Comparison of ENCODE assay signal across 27 cellular contexts in the genomic region with DNA sequence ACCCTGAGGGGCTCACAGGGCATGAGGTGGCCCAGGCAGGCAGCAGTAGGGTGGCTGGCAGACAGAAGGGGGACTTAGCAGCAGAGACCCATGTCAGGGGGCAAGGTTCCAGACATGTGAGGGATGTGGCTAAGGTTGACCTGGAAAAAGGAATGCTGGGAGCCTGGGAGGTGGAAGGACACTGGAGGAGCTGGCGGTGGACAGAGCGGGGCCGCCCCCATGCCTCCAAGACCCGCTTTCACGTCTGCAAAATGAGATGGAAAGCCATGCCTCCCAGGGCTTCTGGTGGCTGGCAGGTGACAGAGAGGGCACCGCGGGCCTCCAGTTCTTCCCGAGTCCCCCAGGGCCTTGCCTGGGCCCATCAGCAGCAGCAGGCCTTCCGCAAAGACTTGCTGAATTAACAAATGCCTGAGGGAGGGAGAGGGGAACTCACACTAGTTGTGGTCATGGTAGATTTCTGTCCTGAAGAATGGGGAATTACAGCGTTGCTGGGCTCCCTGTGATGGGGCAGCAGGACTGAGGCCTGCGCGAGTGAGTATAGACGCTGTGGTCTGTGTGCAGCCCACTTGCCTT. TPM values are rescaled to one million over a fixed set of nuclear protein-coding genes. Genes with fewer than 3 reads are reported as not detected.
"Had no signal": no experiment of that assay in that cellular context is flagged by ENCODE, and none has a peak within 500 bp of the region (broad histone marks: within the 10 kb centered on the region; RNA-seq: fewer than 3 reads in every experiment).

No MANE protein-coding gene starts in this region.

- H3K27ac ChIP-seq: colonic mucosa, esophagus squamous epithelium, gastrocnemius medialis, left ventricle myocardium inferior, neutrophil, pancreas, psoas muscle, right atrium auricular region, transverse colon had no signal

- H3K4me3 ChIP-seq: colonic mucosa, esophagus squamous epithelium, gastrocnemius medialis, left ventricle myocardium inferior, pancreas, psoas muscle, right atrium auricular region, transverse colon had no signal

- H3K4me3 Mint-ChIP-seq: activated CD4-positive, alpha-beta memory T cell treated with anti-CD3 and anti-CD28 coated beads, Interleukin-2, amount 10 ng/mL, durations not matched to agents 7 days and 5 days; activated CD4-positive, alpha-beta T cell treated with anti-CD3 and anti-CD28 coated beads, Interleukin-2, amount 10 ng/mL, durations not matched to agents 24 days and 14 days; activated naive CD4-positive, alpha-beta T cell treated with anti-CD3 and anti-CD28 coated beads, Interleukin-2, amount 10 ng/mL, durations not matched to agents 7 days and 5 days; brain; mesothelial cell of epicardium; naive thymus-derived CD8-positive, alpha-beta T cell; stimulated activated naive CD8-positive, alpha-beta T cell treated with anti-CD3 and anti-CD28 coated beads, Interleukin-15, Interleukin-2, amounts not matched to agents 100 ng/mL and 50 ng/mL, for 24 hours; T-helper 17 cell had no signal

- H3K9me3 ChIP-seq: colonic mucosa, esophagus squamous epithelium, gastrocnemius medialis, left ventricle myocardium inferior, neutrophil, pancreas, psoas muscle, right atrium auricular region, transverse colon had no signal

- DNase-seq: activated CD4-positive, alpha-beta memory T cell treated with anti-CD3 and anti-CD28 coated beads, Interleukin-2, amount 10 ng/mL, durations not matched to agents 7 days and 5 days; activated CD4-positive, alpha-beta T cell treated with anti-CD3 and anti-CD28 coated beads, Interleukin-2, amount 10 ng/mL, durations not matched to agents 24 days and 14 days; activated effector memory CD4-positive, alpha-beta T cell treated with anti-CD3 and anti-CD28 coated beads, Interleukin-2, amount 50 U/mL, for 16 hours; activated naive CD4-positive, alpha-beta T cell treated with anti-CD3 and anti-CD28 coated beads, Interleukin-2, amount 10 ng/mL, durations not matched to agents 7 days and 5 days; anterior cingulate cortex; central memory CD4-positive, alpha-beta T cell; colonic mucosa; esophagus squamous epithelium; gastrocnemius medialis; hippocampal formation; kidney glomerular epithelial cell; left ventricle myocardium inferior; naive thymus-derived CD8-positive, alpha-beta T cell; psoas muscle; stimulated activated CD4-positive, alpha-beta T cell treated with anti-CD3 and anti-CD28 coated beads, Interleukin-12 subunit alpha, Interleukin-12 subunit beta, amount 100 ng/mL, for 4 hours; stimulated activated CD4-positive, alpha-beta T cell treated with anti-CD3 and anti-CD28 coated beads, Interleukin-4, amount 100 ng/mL, for 4 hours; SW 1271; T-helper 17 cell; transverse colon had no signal

- H3K4me1 ChIP-seq: colonic mucosa, esophagus squamous epithelium, gastrocnemius medialis, left ventricle myocardium inferior, pancreas, psoas muscle, right atrium auricular region, transverse colon had no signal

- H3K9me3 Mint-ChIP-seq: activated CD4-positive, alpha-beta memory T cell treated with anti-CD3 and anti-CD28 coated beads, Interleukin-2, amount 10 ng/mL, durations not matched to agents 7 days and 5 days; activated CD4-positive, alpha-beta T cell treated with anti-CD3 and anti-CD28 coated beads, Interleukin-2, amount 10 ng/mL, durations not matched to agents 24 days and 14 days; activated naive CD4-positive, alpha-beta T cell treated with anti-CD3 and anti-CD28 coated beads, Interleukin-2, amount 10 ng/mL, durations not matched to agents 7 days and 5 days; mesothelial cell of epicardium; naive thymus-derived CD8-positive, alpha-beta T cell; stimulated activated naive CD8-positive, alpha-beta T cell treated with anti-CD3 and anti-CD28 coated beads, Interleukin-15, Interleukin-2, amounts not matched to agents 100 ng/mL and 50 ng/mL, for 24 hours had no signal

- H3K36me3 Mint-ChIP-seq: activated naive CD4-positive, alpha-beta T cell treated with anti-CD3 and anti-CD28 coated beads, Interleukin-2, amount 10 ng/mL, durations not matched to agents 7 days and 5 days; mesothelial cell of epicardium; naive thymus-derived CD8-positive, alpha-beta T cell had no signal

- H3K27ac Mint-ChIP-seq: activated CD4-positive, alpha-beta memory T cell treated with anti-CD3 and anti-CD28 coated beads, Interleukin-2, amount 10 ng/mL, durations not matched to agents 7 days and 5 days; activated CD4-positive, alpha-beta T cell treated with anti-CD3 and anti-CD28 coated beads, Interleukin-2, amount 10 ng/mL, durations not matched to agents 24 days and 14 days; activated naive CD4-positive, alpha-beta T cell treated with anti-CD3 and anti-CD28 coated beads, Interleukin-2, amount 10 ng/mL, durations not matched to agents 7 days and 5 days; mesothelial cell of epicardium; stimulated activated naive CD8-positive, alpha-beta T cell treated with anti-CD3 and anti-CD28 coated beads, Interleukin-15, Interleukin-2, amounts not matched to agents 100 ng/mL and 50 ng/mL, for 24 hours had no signal

- ATAC-seq: activated CD4-positive, CD25-positive, alpha-beta regulatory T cell treated with anti-CD3 and anti-CD28 coated beads, Interleukin-2, amount 50 U/mL, for 24 hours; gastrocnemius medialis; naive thymus-derived CD8-positive, alpha-beta T cell; pancreas; psoas muscle; T-helper 17 cell had no signal

- H3K4me1 Mint-ChIP-seq: activated CD4-positive, alpha-beta T cell treated with anti-CD3 and anti-CD28 coated beads, Interleukin-2, amount 10 ng/mL, durations not matched to agents 24 days and 14 days had no signal

- H3K36me3 ChIP-seq: colonic mucosa, esophagus squamous epithelium, gastrocnemius medialis, left ventricle myocardium inferior, neutrophil, pancreas, right atrium auricular region, transverse colon had no signal

- FAIRE-seq: pancreas had no signal

- H3K27me3 ChIP-seq: colonic mucosa, esophagus squamous epithelium, gastrocnemius medialis, neutrophil, pancreas, right atrium auricular region, transverse colon had no signal

RNA-seq across cellular contexts. Expression of gene SOX10, which starts 23.1 kb away (rescaled TPM):
- total RNA-seq: activated CD4-positive, alpha-beta memory T cell treated with anti-CD3 and anti-CD28 coated beads, Interleukin-2, amount 10 ng/mL, durations not matched to agents 7 days and 5 days; activated CD4-positive, alpha-beta T cell treated with anti-CD3 and anti-CD28 coated beads, Interleukin-2, amount 10 ng/mL, durations not matched to agents 24 days and 14 days; lung microvascular endothelial cell; naive thymus-derived CD8-positive, alpha-beta T cell; T-helper 17 cell had no signal

RNA-seq across cellular contexts. Expression of gene C22orf23, which starts 54.0 kb away (rescaled TPM):
- total RNA-seq: activated CD4-positive, alpha-beta memory T cell treated with anti-CD3 and anti-CD28 coated beads, Interleukin-2, amount 10 ng/mL, durations not matched to agents 7 days and 5 days; colonic mucosa; naive thymus-derived CD8-positive, alpha-beta T cell; T-helper 17 cell; transverse colon had no signal
